ENCODE assay signal across 11 cellular contexts in the genomic region with DNA sequence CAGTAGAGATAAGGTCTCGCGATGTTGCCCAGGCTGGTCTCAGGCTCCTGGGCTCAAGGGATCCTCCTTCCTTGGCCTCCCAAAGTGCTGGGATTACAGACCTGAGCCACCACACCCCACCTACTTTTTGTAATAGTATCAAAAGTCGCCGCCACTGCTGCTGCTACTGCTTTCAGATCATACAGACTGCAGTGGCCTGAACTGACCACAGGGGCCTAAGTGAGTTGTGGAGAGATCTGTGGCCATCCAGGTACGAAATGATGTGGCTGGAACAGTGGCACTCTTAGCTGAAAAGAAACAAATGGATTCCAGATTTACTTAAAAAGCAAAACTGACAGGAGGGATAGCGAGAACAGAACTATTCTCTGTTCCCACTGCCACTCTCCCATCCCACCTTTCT. TPM values are rescaled to one million over a fixed set of nuclear protein-coding genes. Genes with fewer than 3 reads are reported as not detected.
DNase-seq lines count a peak whose midpoint lies in the region; ATAC-seq, FAIRE-seq and TF ChIP-seq lines count a peak whose summit lies in the region.
"Had no signal": no experiment of that assay in that cellular context is flagged by ENCODE, and none has a peak within 500 bp of the region (broad histone marks: within the 10 kb centered on the region; RNA-seq: fewer than 3 reads in every experiment).

No MANE protein-coding gene starts in this region.

- no peak overlapping the region for H2BK20ac ChIP-seq in H9 (ENCODE audit: low read depth, low read length, poor library complexity, severe bottlenecking)

- H3K9me3 ChIP-seq in BE2C (no peaks in the 10 kb centered on the region), H9 (ENCODE audit: control insufficient read depth, low read depth, low read length) (no peaks in the 10 kb centered on the region), WERI-Rb-1 (ENCODE audit: severe bottlenecking) (no peaks in the 10 kb centered on the region)
- H3K9me3 ChIP-seq in effector memory CD4-positive, alpha-beta T cell (ENCODE audit: control insufficient read depth, low read length) = no peaks in the 10 kb centered on the region

- no peaks in the 10 kb centered on the region for H4K20me1 ChIP-seq in H9 (ENCODE audit: control insufficient read depth, insufficient read depth, insufficient read length)

- no peak overlapping the region for H3K4me3 ChIP-seq in BE2C (ENCODE audit: low read depth, low read length)
- H3K4me3 ChIP-seq in WERI-Rb-1 (ENCODE audit: low read depth, low read length) = no peak overlapping the region
- H3K4me3 ChIP-seq in effector memory CD4-positive, alpha-beta T cell (ENCODE audit: insufficient read depth, low read depth, low read length, poor library complexity, severe bottlenecking) = no peak overlapping the region

- H3K27ac ChIP-seq in H9 (ENCODE audit: insufficient read length, low read depth, low read length) (no peak overlapping the region), WERI-Rb-1 (no peak overlapping the region)
- no peak overlapping the region for H3K27ac ChIP-seq in effector memory CD4-positive, alpha-beta T cell (ENCODE audit: insufficient read depth, low read length, poor library complexity, severe bottlenecking)

- no peak overlapping the region for H4K8ac ChIP-seq in H9 (replicated peaks; ENCODE audit: insufficient read length, low read depth, low read length)

- H3K36me3 ChIP-seq in BE2C (no peaks in the 10 kb centered on the region), WERI-Rb-1 (no peaks in the 10 kb centered on the region)
- no peaks in the 10 kb centered on the region for H3K36me3 ChIP-seq in effector memory CD4-positive, alpha-beta T cell (ENCODE audit: control insufficient read depth, insufficient read depth, low read length)

- H3K27me3 ChIP-seq in BE2C (no peaks in the 10 kb centered on the region), H9 (ENCODE audit: insufficient read depth, low read length) (no peaks in the 10 kb centered on the region), WERI-Rb-1 (ENCODE audit: insufficient read depth, low read depth, severe bottlenecking) (no peaks in the 10 kb centered on the region)
- no peaks in the 10 kb centered on the region for H3K27me3 ChIP-seq in effector memory CD4-positive, alpha-beta T cell (replicated peaks; ENCODE audit: control insufficient read depth, insufficient read depth, low read length, poor library complexity, severe bottlenecking)

- no peak overlapping the region for H2BK5ac ChIP-seq in H9 (ENCODE audit: insufficient read length, low read length)

- no peaks in the 10 kb centered on the region for H3K79me2 ChIP-seq in H9 (ENCODE audit: insufficient read depth, low read length)

- H3K23me2 ChIP-seq in H9 (ENCODE audit: insufficient read length, low read depth, low read length, poor library complexity, severe bottlenecking) = no peaks in the 10 kb centered on the region

- H3K4me2 ChIP-seq in H9 (ENCODE audit: insufficient read depth, insufficient read length, low read length) = no peak overlapping the region

- ATAC-seq in activated naive CD4-positive, alpha-beta T cell treated with anti-CD3 and anti-CD28 coated beads, Interleukin-2, amount 50 U/mL, for 72 hours = no peak

- H3K27ac Mint-ChIP-seq in H9 = no peak overlapping the region
- no peak overlapping the region for H3K27ac Mint-ChIP-seq in activated naive CD4-positive, alpha-beta T cell treated with anti-CD3 and anti-CD28 coated beads, Interleukin-2, amount 50 U/mL, for 72 hours

- no peaks in the 10 kb centered on the region for H3K79me1 ChIP-seq in H9 (ENCODE audit: insufficient read depth, low read depth, low read length, poor library complexity, severe bottlenecking)

- H3K9ac ChIP-seq in H9 (ENCODE audit: extremely low read depth, insufficient read length, low read length) = no peak overlapping the region

- H3K23ac ChIP-seq in H9 (ENCODE audit: insufficient read length, low read depth, low read length) = no peak overlapping the region

- no peak overlapping the region for H3K56ac ChIP-seq in H9 (ENCODE audit: insufficient read length, low read depth, low read length)

- no peak overlapping the region for H4K5ac ChIP-seq in H9 (ENCODE audit: insufficient read length, low read depth, low read length)

- H3K18ac ChIP-seq in H9 (ENCODE audit: insufficient read length, low read depth, low read length) = no peak overlapping the region

- H3K14ac ChIP-seq in H9 (ENCODE audit: insufficient read depth, low read length) = no peak overlapping the region

- peak; percentile 44 for TF ChIP-seq CTCF in BE2C (IDR thresholded peaks at IDR 0.05; ENCODE audit: low read depth, low read length)
- TF ChIP-seq CTCF in H9 (conservative IDR thresholded peaks at IDR 0.05) = peak; percentile 43
- peak; percentile 33; the same call in 1 of the 2 replicates for TF ChIP-seq CTCF in WERI-Rb-1 (IDR thresholded peaks at IDR 0.05; ENCODE audit: low read depth, low read length)
- TF ChIP-seq CTCF in D721Med (IDR thresholded peaks at IDR 0.05; ENCODE audit: insufficient read depth, missing control alignments) = no peak

- no peak overlapping the region for H2BK12ac ChIP-seq in H9 (ENCODE audit: insufficient read length, low read depth, low read length)

- no CpG with 5 or more reads among the region's 6 CpGs for WGBS in H9 (ENCODE audit: extremely low coverage, insufficient read length, low lambda C conversion rate)

- no peak overlapping the region for H2BK120ac ChIP-seq in H9 (ENCODE audit: low read depth, low read length, poor library complexity, severe bottlenecking)

- H3K4me1 ChIP-seq in BE2C (no peaks in the 10 kb centered on the region), H9 (ENCODE audit: insufficient read depth, low read length) (no peaks in the 10 kb centered on the region)
- H3K4me1 ChIP-seq in effector memory CD4-positive, alpha-beta T cell (ENCODE audit: control insufficient read depth, insufficient read depth, low read length, poor library complexity, severe bottlenecking) = peaks cover 9% of the 10 kb centered on the region

- no peak overlapping the region for H2AK5ac ChIP-seq in H9 (ENCODE audit: insufficient read length, low read length)

- H2BK15ac ChIP-seq in H9 (ENCODE audit: low read depth, low read length) = no peak overlapping the region

- H3K4me3 Mint-ChIP-seq in H9 = no peak overlapping the region; a peak in 1 of 5 replicates

- no peaks in the 10 kb centered on the region for H3K36me3 Mint-ChIP-seq in H9 (ENCODE audit: insufficient read depth in 1 of 3, low read depth in 3 of 3)
- no peaks in the 10 kb centered on the region for H3K36me3 Mint-ChIP-seq in activated naive CD4-positive, alpha-beta T cell treated with anti-CD3 and anti-CD28 coated beads, Interleukin-2, amount 50 U/mL, for 72 hours
- H3K36me3 Mint-ChIP-seq: IgD-negative memory B cell had no signal

- no peak overlapping the region for H2AFZ ChIP-seq in H9 (ENCODE audit: low read length)

- H4K91ac ChIP-seq in H9 (ENCODE audit: insufficient read length, low read depth, low read length) = no peak overlapping the region

- DNase-seq in BE2C = no peak
- DNase-seq in H9 = peak; percentile 56
- peak; percentile 36 for DNase-seq in WERI-Rb-1
- peak; percentile 53 for DNase-seq in left kidney (ENCODE audit: low read depth, low spot score)
- DNase-seq in mucosa of gallbladder (ENCODE audit: low spot score) = no peak
- DNase-seq in D721Med (ENCODE audit: insufficient read length, low spot score) = no peak
- DNase-seq in activated naive CD4-positive, alpha-beta T cell treated with anti-CD3 and anti-CD28 coated beads, Interleukin-2, amount 50 U/mL, for 72 hours (ENCODE audit: low spot score in 2 of 2) = no peak
- no peak for DNase-seq in effector memory CD4-positive, alpha-beta T cell
- DNase-seq: activated effector memory CD4-positive, alpha-beta T cell treated with Interleukin-2 at 50 U/mL for 16 hours; DMS 273 treated with DMSO at 0.1 percent for 48 hours had no signal

- peaks cover 4 to 7% of the 10 kb centered on the region in 2 experiments; a peak in 3 of 4 replicates for H3K4me1 Mint-ChIP-seq in H9

- no peak overlapping the region for H3K4ac ChIP-seq in H9 (ENCODE audit: low read depth, low read length)

- H3T11ph ChIP-seq in H9 (ENCODE audit: low read length) = no peak overlapping the region

- no peak for FAIRE-seq in D721Med (lab: Jason Lieb, UNC)

- peaks cover 2% of the 10 kb centered on the region; the same call in 1 of the 2 replicates for H3K27me3 Mint-ChIP-seq in H9 (ENCODE audit: low read depth)

- no peaks in the 10 kb centered on the region for H3K9me3 Mint-ChIP-seq in H9
- no peaks in the 10 kb centered on the region for H3K9me3 Mint-ChIP-seq in activated naive CD4-positive, alpha-beta T cell treated with anti-CD3 and anti-CD28 coated beads, Interleukin-2, amount 50 U/mL, for 72 hours
- H3K9me3 Mint-ChIP-seq: IgD-negative memory B cell had no signal

RNA-seq across cellular contexts. Expression of gene POMC, which starts 32.9 kb away (rescaled TPM):
- not detected for polyA plus RNA-seq in BE2C (2012; ENCODE audit: insufficient read depth, insufficient read length, low read depth)
- 1.6 and 2.5 TPM in 2 replicates for total RNA-seq in H9 (2021)
- total RNA-seq in mucosa of gallbladder = 6.8 TPM
- 1 to 10 TPM; 2.4 to 7.8 TPM for total RNA-seq in activated naive CD4-positive, alpha-beta T cell treated with anti-CD3 and anti-CD28 coated beads, Interleukin-2, amount 50 U/mL, for 72 hours

Comparison
In these comparisons a context has a peak if more than half of its experiments do, and no peak if none do; other contexts are left out.
1. DNase-seq: peak in H9 (single experiment), WERI-Rb-1 (single experiment) and left kidney (single experiment); none in BE2C (single experiment), mucosa of gallbladder (single experiment), D721Med (single experiment), activated naive CD4-positive, alpha-beta T cell treated with anti-CD3 and anti-CD28 coated beads, Interleukin-2, amount 50 U/mL, for 72 hours (0 of 2) and effector memory CD4-positive, alpha-beta T cell (0 of 3).